In the genomic region with DNA sequence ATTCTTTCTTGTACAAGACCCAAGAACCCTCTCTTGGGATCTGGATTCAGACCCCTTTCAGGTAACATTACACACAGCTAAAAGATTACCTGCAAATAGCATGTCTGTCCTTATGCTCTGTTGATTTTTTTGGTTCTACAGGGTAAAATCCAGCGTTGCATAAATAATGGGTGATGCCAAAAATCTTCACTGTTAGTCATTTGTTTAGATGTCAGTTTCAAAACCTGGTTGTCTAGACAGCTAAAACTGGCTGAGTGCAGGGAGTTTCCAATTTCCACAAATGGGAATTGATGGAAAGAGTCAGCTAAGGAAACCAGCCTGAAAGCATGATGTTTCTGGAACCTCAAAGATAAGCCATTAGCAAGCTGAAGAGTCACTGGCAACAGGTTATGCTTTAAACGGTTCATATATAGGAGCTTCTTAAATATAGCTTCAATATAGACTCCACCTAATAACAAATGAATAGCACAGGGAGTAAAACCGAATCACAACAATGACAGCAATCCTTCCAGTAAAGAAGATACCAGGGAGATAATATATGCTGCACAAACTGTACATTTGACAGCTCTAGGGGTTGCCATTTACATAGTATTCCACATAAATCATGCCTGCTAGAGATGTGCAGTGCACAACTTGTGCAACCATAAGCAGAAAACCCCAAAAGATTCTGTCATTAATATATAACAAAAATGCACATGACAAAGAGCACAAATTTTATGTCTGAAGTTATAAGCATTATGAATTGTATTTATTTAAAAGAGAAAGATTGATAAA, we compare ENCODE assay signal across 21 cellular contexts. TPM values are rescaled to one million over a fixed set of nuclear protein-coding genes. Genes with fewer than 3 reads are reported as not detected.
A peak's percentile ranks its signal among the peaks of the same experiment; 100 is the strongest.
DNase-seq lines count a peak whose midpoint lies in the region; ATAC-seq, FAIRE-seq and TF ChIP-seq lines count a peak whose summit lies in the region.
"Had no signal": no experiment of that assay in that cellular context is flagged by ENCODE, and none has a peak within 500 bp of the region (broad histone marks: within the 10 kb centered on the region; RNA-seq: fewer than 3 reads in every experiment).

No MANE protein-coding gene starts in this region.

- H3K4me3 Mint-ChIP-seq in T-helper 17 cell = no peak overlapping the region
- H3K4me3 Mint-ChIP-seq: activated naive CD4-positive, alpha-beta T cell treated with anti-CD3 and anti-CD28 coated beads, Interleukin-2, amount 50 U/mL, for 24 hours; IgD-negative memory B cell had no signal

- ATAC-seq in SK-N-SH treated with all-trans-retinoic acid at 6 μM for 48 hours = no peak
- ATAC-seq in T-helper 17 cell = no peak
- no peak for ATAC-seq in GM21576 (IDR thresholded peaks at IDR 0.05; ENCODE audit: unreplicated experiment)

- TF ChIP-seq EP300 in SK-N-SH (IDR thresholded peaks at IDR 0.05; ENCODE audit: borderline replicate concordance in 1 of 2, low read depth in 1 of 2, low read length in 1 of 2) = no peak

- H3K4me1 Mint-ChIP-seq in T-helper 17 cell = no peaks in the 10 kb centered on the region
- H3K4me1 Mint-ChIP-seq: activated naive CD4-positive, alpha-beta T cell treated with anti-CD3 and anti-CD28 coated beads, Interleukin-2, amount 50 U/mL, for 24 hours had no signal

- H3K27me3 ChIP-seq in SK-N-SH (ENCODE audit: insufficient read depth) (no peaks in the 10 kb centered on the region), bronchial epithelial cell (ENCODE audit: control insufficient read depth, insufficient read depth, low read length) (no peaks in the 10 kb centered on the region), subcutaneous abdominal adipose tissue (ENCODE audit: control insufficient read depth in 5 of 5, insufficient read depth in 4 of 5, low read length in 5 of 5) (no peaks in the 10 kb centered on the region)
- H3K27me3 ChIP-seq: neutrophil, stomach, upper lobe of left lung had no signal

- POLR2A ChIA-PET in SK-N-SH (lab: Yijun Ruan, JAX) = no interaction called here

- CTCF ChIA-PET in SK-N-SH (lab: Yijun Ruan, JAX) = interaction anchor here (0.6 to 5.7 kb wide), 7 partner anchors 12 to 860 kb away, joined by 3 to 54 read pairs (median 4); partner anchors contain the start of gene CCDC71L

- H4K20me1 ChIP-seq in SK-N-SH (ENCODE audit: insufficient read depth) = no peaks in the 10 kb centered on the region

- 8% methylated on average over 3 of the region's 3 CpGs for WGBS in SK-N-SH (ENCODE audit: low lambda C conversion rate)

- TF ChIP-seq CTCF in SK-N-SH (IDR thresholded peaks at IDR 0.05) (no peak), bronchial epithelial cell (IDR thresholded peaks at IDR 0.05; ENCODE audit: insufficient read depth, low read length, severe bottlenecking) (no peak), fibroblast of villous mesenchyme (IDR thresholded peaks at IDR 0.05; ENCODE audit: insufficient read depth, low read depth, low read length) (no peak)

- no peak for TF ChIP-seq POLR2A in erythroblast (IDR thresholded peaks at IDR 0.05; ENCODE audit: low read length)

- H3K36me3 ChIP-seq in SK-N-SH (replicated peaks in 1 of 2; ENCODE audit: control insufficient read depth in 1 of 2, insufficient read depth in 2 of 2, low read length in 1 of 2) = no peaks in the 10 kb centered on the region
- no peaks in the 10 kb centered on the region for H3K36me3 ChIP-seq in bronchial epithelial cell (ENCODE audit: control insufficient read depth, insufficient read depth, low read length)
- H3K36me3 ChIP-seq in subcutaneous abdominal adipose tissue (ENCODE audit: control insufficient read depth in 5 of 5, insufficient read depth in 5 of 5, low read length in 5 of 5) = no peaks in the 10 kb centered on the region
- H3K36me3 ChIP-seq: neutrophil, stomach, upper lobe of left lung had no signal

- TF ChIP-seq RAD21 in SK-N-SH (IDR thresholded peaks at IDR 0.05; ENCODE audit: low read length) = no peak

- H3K27ac ChIP-seq in SK-N-SH (ENCODE audit: low read depth in 2 of 2, low read length in 1 of 2) = no peak overlapping the region
- H3K27ac ChIP-seq in subcutaneous abdominal adipose tissue (ENCODE audit: low read depth, low read length) = peak overlapping the region; percentile 26
- H3K27ac ChIP-seq: 22Rv1, coronary artery, HL-60, neutrophil, stomach, upper lobe of left lung had no signal

- H3K4me2 ChIP-seq in SK-N-SH = no peak overlapping the region

- H3K36me3 Mint-ChIP-seq in T-helper 17 cell (ENCODE audit: low read depth) = no peaks in the 10 kb centered on the region
- H3K36me3 Mint-ChIP-seq: activated naive CD4-positive, alpha-beta T cell treated with anti-CD3 and anti-CD28 coated beads, Interleukin-2, amount 50 U/mL, for 24 hours; IgD-negative memory B cell had no signal

- FAIRE-seq in bronchial epithelial cell (lab: Jason Lieb, UNC) = no peak
- FAIRE-seq: D721Med had no signal

- H3K4me1 ChIP-seq in SK-N-SH (ENCODE audit: control insufficient read depth in 1 of 2, insufficient read depth in 2 of 2, low read depth in 1 of 2, low read length in 1 of 2) = peaks cover 0 to 3% of the 10 kb centered on the region in 2 experiments; a peak in 1 of 4 replicates
- H3K4me1 ChIP-seq in subcutaneous abdominal adipose tissue (ENCODE audit: control insufficient read depth in 5 of 5, insufficient read depth in 5 of 5, low read length in 5 of 5) = peaks cover 0 to 15% (median 7%) of the 10 kb centered on the region in 5 donors
- H3K4me1 ChIP-seq: stomach, upper lobe of left lung had no signal

- no peak for DNase-seq in SK-N-SH
- peak; percentile 63 for DNase-seq in bronchial epithelial cell (ENCODE audit: low read depth)
- DNase-seq in fibroblast of villous mesenchyme (ENCODE audit: low read depth) = peak; percentile 51
- DNase-seq in erythroblast (lab: John Stamatoyannopoulos, UW) = no peak
- no peak for DNase-seq in T-helper 17 cell
- DNase-seq: NCI-H1694 treated with DMSO at 0.1 percent for 48 hours; NCI-H82; Right ventricle myocardium superior; stimulated activated CD4-positive, alpha-beta T cell treated with anti-CD3 and anti-CD28 coated beads, Interleukin-4, amount 100 ng/mL, for 4 hours; stomach; upper lobe of left lung had no signal

- no peaks in the 10 kb centered on the region for H3F3A ChIP-seq in SK-N-SH (replicated peaks; ENCODE audit: insufficient read depth)

- H3K9ac ChIP-seq in SK-N-SH (no peak overlapping the region), subcutaneous abdominal adipose tissue (ENCODE audit: low read length in 5 of 5) (no peak overlapping the region)

- no peak overlapping the region for H3K27ac Mint-ChIP-seq in T-helper 17 cell
- H3K27ac Mint-ChIP-seq: activated naive CD4-positive, alpha-beta T cell treated with anti-CD3 and anti-CD28 coated beads, Interleukin-2, amount 50 U/mL, for 24 hours; IgD-negative memory B cell had no signal

- H3K79me2 ChIP-seq in SK-N-SH (ENCODE audit: insufficient read depth) = no peaks in the 10 kb centered on the region

- H3K27me3 Mint-ChIP-seq in T-helper 17 cell = peaks cover 21% of the 10 kb centered on the region
- H3K27me3 Mint-ChIP-seq: activated naive CD4-positive, alpha-beta T cell treated with anti-CD3 and anti-CD28 coated beads, Interleukin-2, amount 50 U/mL, for 24 hours; IgD-negative memory B cell had no signal

- no peak overlapping the region for H2AFZ ChIP-seq in SK-N-SH (ENCODE audit: low read depth)

- no peaks in the 10 kb centered on the region for H3K9me2 ChIP-seq in SK-N-SH

- H3K4me3 ChIP-seq in SK-N-SH (ENCODE audit: low read depth in 2 of 2, low read length in 1 of 2) (no peak overlapping the region), bronchial epithelial cell (ENCODE audit: low read depth, low read length) (no peak overlapping the region), fibroblast of villous mesenchyme (ENCODE audit: low read depth, low read length) (no peak overlapping the region), subcutaneous abdominal adipose tissue (ENCODE audit: low read depth in 1 of 5, low read length in 5 of 5) (no peak overlapping the region)
- H3K4me3 ChIP-seq: coronary artery, stomach, upper lobe of left lung had no signal

- H3K9me3 ChIP-seq in SK-N-SH (no peaks in the 10 kb centered on the region), subcutaneous abdominal adipose tissue (ENCODE audit: control insufficient read depth in 5 of 5, low read length in 5 of 5) (peaks cover 0 to 3% (median 0%) of the 10 kb centered on the region in 5 donors), T-helper 17 cell (ENCODE audit: control insufficient read depth, low read length, poor library complexity, severe bottlenecking) (no peaks in the 10 kb centered on the region)
- H3K9me3 ChIP-seq: neutrophil, upper lobe of left lung had no signal

TF ChIP-seq in SK-N-SH, 30 proteins besides CTCF, POLR2A, EP300 and RAD21:
- TF ChIP-seq PBX3 (IDR thresholded peaks at IDR 0.05) (peak; percentile 40), NRF1 (IDR thresholded peaks at IDR 0.05; ENCODE audit: low read depth, low read length) (no peak)

TF ChIP-seq in SK-N-SH treated with all-trans-retinoic acid at 6 μM for 48 hours, 23 proteins besides CTCF, POLR2A, EP300 and RAD21 (continues in another document):
- TF ChIP-seq CSDC2 (CRISPR knock-in tag; IDR thresholded peaks at IDR 0.05) (no peak), ZFP30 (CRISPR knock-in tag; IDR thresholded peaks at IDR 0.05) (no peak), ZNF565 (CRISPR knock-in tag; conservative IDR thresholded peaks at IDR 0.05; ENCODE audit: low read depth) (no peak), GLIS3 (CRISPR knock-in tag; IDR thresholded peaks at IDR 0.05) (no peak), ESRRG (CRISPR knock-in tag; IDR thresholded peaks at IDR 0.05) (no peak), ARNTL (CRISPR knock-in tag; IDR thresholded peaks at IDR 0.05; ENCODE audit: borderline replicate concordance, low read depth) (no peak)

RNA-seq across cellular contexts. Expression of gene CCDC71L, which starts 20.4 kb away (rescaled TPM):
- 25.8 and 30.0 TPM in 2 replicates for polyA plus RNA-seq in SK-N-SH (2012; rRNA removed)
- polyA plus RNA-seq in SK-N-SH (2012; cell fraction: cytosol; rRNA removed) = 27.8 and 31.4 TPM in 2 replicates
- polyA plus RNA-seq in SK-N-SH (2012; cell fraction: nucleus; rRNA removed) = 20.5 and 20.6 TPM in 2 replicates
- total RNA-seq in bronchial epithelial cell (6.6 and 11.6 TPM in 2 replicates), fibroblast of villous mesenchyme (50.3 and 58.7 TPM in 2 replicates), T-helper 17 cell (10 to 100 TPM; 14.9 to 20.7 TPM)

Comparison
In these comparisons a context has a peak if more than half of its experiments do, and no peak if none do; other contexts are left out.
1. DNase-seq: peak in bronchial epithelial cell (single experiment) and fibroblast of villous mesenchyme (single experiment); none in SK-N-SH (single experiment), erythroblast (0 of 2) and T-helper 17 cell (0 of 3).